8 cellular contexts compared by ENCODE assay signal in genomic region chr1:205749826-205750682, GRCh38. TPM values are rescaled to one million over a fixed set of nuclear protein-coding genes. Genes with fewer than 3 reads are reported as not detected.
DNase-seq lines count a peak whose midpoint lies in the region; ATAC-seq and TF ChIP-seq lines count a peak whose summit lies in the region.

Gene NUCKS1 (minus strand): TSS chr1:205750182. CDS start chr1:205749973, 209 bp downstream.

- TF ChIP-seq CTCF in prostate gland (IDR thresholded peaks at IDR 0.05): peak in 3 of 4 experiments; percentile 43 to 59 (median 57)

- H3K27ac ChIP-seq in angular gyrus (ENCODE audit: low read depth, low read length) (peak within 1 kb of the TSS; percentile 98), prostate gland (peak within 1 kb of the TSS; percentile 98 to 100), urinary bladder (ENCODE audit: low read depth) (peak within 1 kb of the TSS; percentile 99)

- DNase-seq in NCI-H187 (lab: John Stamatoyannopoulos, UW): peak; percentile 100
- peak; percentile 83 to 100 (median 96) for DNase-seq in T-helper 2 cell
- peak; percentile 97 for DNase-seq in left ventricle myocardium superior
- peak; percentile 99 for DNase-seq in prostate gland (ENCODE audit: low spot score)

- peak within 1 kb of the TSS; percentile 82 to 99 for H3K4me3 ChIP-seq in prostate gland
- peak within 1 kb of the TSS; percentile 94 for H3K4me3 ChIP-seq in urinary bladder (ENCODE audit: low read depth, low read length)

- intact Hi-C loops in left ventricle myocardium superior (cut with micrococcal nuclease) (no loop called here), prostate gland (cut with DNase I) (no loop called here)

- WGBS in prostate gland: under 1% methylated on average over 54 of the region's 54 CpGs
- under 1% methylated on average over 54 of the region's 54 CpGs for WGBS in urinary bladder

- H3K36me3 ChIP-seq in prostate gland (no peaks in the 10 kb centered on the region), urinary bladder (ENCODE audit: insufficient read depth) (no peaks in the 10 kb centered on the region)

- H3K4me1 ChIP-seq in prostate gland (replicated peaks): no peaks in the 10 kb centered on the region
- no peaks in the 10 kb centered on the region for H3K4me1 ChIP-seq in urinary bladder (ENCODE audit: insufficient read depth)

- TF ChIP-seq POLR2A in prostate gland (IDR thresholded peaks at IDR 0.05): peak; percentile 79

- H3K9me3 ChIP-seq in prostate gland: no peaks in the 10 kb centered on the region

- no peaks in the 10 kb centered on the region for H3K27me3 ChIP-seq in prostate gland (replicated peaks; ENCODE audit: insufficient read depth)

- peak; percentile 82 for ATAC-seq in GM18498 (IDR thresholded peaks at IDR 0.05; ENCODE audit: unreplicated experiment)
- ATAC-seq in HG02938 (IDR thresholded peaks at IDR 0.05; ENCODE audit: unreplicated experiment): peak; percentile 87
- peak; percentile 86 for ATAC-seq in left ventricle myocardium superior

RNA-seq across cellular contexts. Expression of gene NUCKS1, which starts in this region (rescaled TPM):
- total RNA-seq in left ventricle myocardium superior (202 TPM), prostate gland (100 to 1,000 TPM; 102 to 111 TPM), urinary bladder (287 TPM)
- polyA plus RNA-seq in urinary bladder: 79.9 TPM

Comparison
In these comparisons a context has a peak if more than half of its experiments do, and no peak if none do; other contexts are left out.
1. Peak in every context shown above with its lines: DNase-seq, ATAC-seq, H3K4me3 ChIP-seq and H3K27ac ChIP-seq.